Comparison of ENCODE assay signal across 1 cellular context in genomic region chr1:8347635-8348034, GRCh38.
TF ChIP-seq lines count a peak whose summit lies in the region.

No MANE protein-coding gene starts in this region.

TF ChIP-seq in K562, 482 proteins besides CTCF, POLR2A, EP300 and RAD21:
- no peak for TF ChIP-seq ZNF512 (tag; IDR thresholded peaks at IDR 0.05)
- peak; percentile 11; the same call in 1 of the 2 replicates for TF ChIP-seq CREM (IDR thresholded peaks at IDR 0.05; ENCODE audit: low read depth)
- TF ChIP-seq ZZZ3 (IDR thresholded peaks at IDR 0.05): no peak
- TF ChIP-seq POLR3G (IDR thresholded peaks at IDR 0.05; ENCODE audit: extremely low read depth, insufficient read length, insufficient replicate concordance): no peak
- TF ChIP-seq RFX5 (IDR thresholded peaks at IDR 0.05; ENCODE audit: low read depth, low read length): no peak
